ENCODE assay signal across 9 cellular contexts in the genomic region with DNA sequence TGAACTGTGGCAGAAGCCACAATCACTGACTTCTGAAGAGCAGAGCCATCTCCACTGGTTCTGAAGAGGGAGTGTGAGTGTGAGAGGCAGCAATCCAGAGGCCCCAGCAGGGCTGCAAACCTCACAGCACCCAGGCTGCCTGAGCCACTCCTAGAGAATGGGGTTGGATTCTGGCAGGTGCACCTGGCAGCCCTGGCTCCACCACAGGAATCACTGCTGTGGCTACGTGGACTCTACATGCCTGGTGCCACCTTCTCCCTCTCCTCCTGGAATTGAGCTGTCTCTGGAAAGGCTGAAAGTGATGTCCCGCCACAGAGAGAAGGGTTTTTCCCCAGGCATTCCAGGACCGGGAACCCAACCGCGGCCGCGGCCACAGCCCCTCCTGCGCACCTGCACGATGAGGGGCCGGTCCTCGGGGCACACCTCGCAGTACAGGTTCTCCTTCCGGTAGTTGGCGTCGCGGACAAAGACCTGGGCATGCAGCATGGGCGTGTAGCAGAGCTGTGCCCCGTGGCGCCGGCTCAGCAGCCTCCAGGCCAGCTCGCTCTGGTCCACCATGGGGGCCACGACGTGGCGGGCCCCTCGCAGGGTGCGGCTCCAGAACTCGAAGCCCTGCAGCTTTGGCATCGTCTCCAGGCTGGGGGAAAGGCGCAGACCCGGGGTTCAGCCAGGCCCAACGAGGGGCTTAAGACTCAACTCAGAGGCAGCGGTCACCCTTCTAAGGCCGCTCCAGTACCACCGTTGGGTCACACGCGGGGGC. TPM values are rescaled to one million over a fixed set of nuclear protein-coding genes. Genes with fewer than 3 reads are reported as not detected.
DNase-seq lines count a peak whose midpoint lies in the region; FAIRE-seq and TF ChIP-seq lines count a peak whose summit lies in the region.
"Had no signal": no experiment of that assay in that cellular context is flagged by ENCODE, and none has a peak within 500 bp of the region (broad histone marks: within the 10 kb centered on the region; RNA-seq: fewer than 3 reads in every experiment).

No MANE protein-coding gene starts in this region.

- intact Hi-C loops in prostate gland (cut with DNase I) = no loop called here

- H3K27me3 ChIP-seq in fibroblast of lung (ENCODE audit: control insufficient read depth, insufficient read depth, low read length) (no peaks in the 10 kb centered on the region), prostate gland (replicated peaks; ENCODE audit: insufficient read depth) (no peaks in the 10 kb centered on the region)

- peak overlapping the region; percentile 79 for H3K9ac ChIP-seq in fibroblast of lung (ENCODE audit: insufficient read depth, low read length)

- peaks cover 12% of the 10 kb centered on the region for H3K79me2 ChIP-seq in fibroblast of lung (ENCODE audit: control insufficient read depth, insufficient read depth, low read length)

- TF ChIP-seq POLR2A in prostate gland (IDR thresholded peaks at IDR 0.05) = no peak

- TF ChIP-seq CTCF in fibroblast of lung (conservative IDR thresholded peaks at IDR 0.05 in 1 of 2, IDR thresholded peaks at IDR 0.05 in 1 of 2; ENCODE audit: low read depth in 1 of 2, low read length in 2 of 2) (no peak), prostate gland (IDR thresholded peaks at IDR 0.05) (no peak)

- no peaks in the 10 kb centered on the region for H4K20me1 ChIP-seq in fibroblast of lung (ENCODE audit: control insufficient read depth, extremely low read depth, insufficient read depth, low read length)

- H3K9me3 ChIP-seq in fibroblast of lung (ENCODE audit: control insufficient read depth, insufficient read depth, low read depth, low read length) (no peaks in the 10 kb centered on the region), prostate gland (no peaks in the 10 kb centered on the region)

- no peak overlapping the region for H2AFZ ChIP-seq in fibroblast of lung (ENCODE audit: low read length)

- peaks cover 25% of the 10 kb centered on the region for H3K36me3 ChIP-seq in fibroblast of lung (ENCODE audit: control insufficient read depth, insufficient read depth, low read length)
- peaks cover 0 to 5% of the 10 kb centered on the region in 2 donors for H3K36me3 ChIP-seq in prostate gland

- H3K4me2 ChIP-seq in fibroblast of lung (ENCODE audit: extremely low read depth, insufficient read depth, low read length) = peak overlapping the region; percentile 97

- FAIRE-seq in RCC 7860 (lab: Jason Lieb, UNC) = no peak
- FAIRE-seq: A204.1 had no signal

- peak overlapping the region; percentile 62 for H3K27ac ChIP-seq in fibroblast of lung (ENCODE audit: insufficient read depth, low read length)
- H3K27ac ChIP-seq in prostate gland = peak overlapping the region; percentile 80 to 85
- no peak overlapping the region for H3K27ac ChIP-seq in caudate nucleus (ENCODE audit: low read depth, low read length)

- peak overlapping the region; percentile 53 to 85 (median 80) for H3K4me3 ChIP-seq in fibroblast of lung (replicated peaks in 1 of 4; ENCODE audit: control extremely low read depth in 1 of 4, insufficient read depth in 1 of 4, low read depth in 3 of 4, low read length in 4 of 4)
- peak overlapping the region; percentile 59 to 72 for H3K4me3 ChIP-seq in prostate gland

- 16% methylated on average over 22 of the region's 36 CpGs for WGBS in prostate gland

- H3K4me1 ChIP-seq in fibroblast of lung (ENCODE audit: control insufficient read depth, extremely low read depth, insufficient read depth, low read length) = no peaks in the 10 kb centered on the region
- peaks cover 20% of the 10 kb centered on the region for H3K4me1 ChIP-seq in prostate gland (replicated peaks)

- DNase-seq in DMS153 treated with DMSO at 0.1 percent for 48 hours (lab: John Stamatoyannopoulos, UW; ENCODE audit: unreplicated experiment) = peak; percentile 6
- no peak for DNase-seq in DMS153 (lab: John Stamatoyannopoulos, UW)
- peak; percentile 6 for DNase-seq in RCC 7860 (ENCODE audit: low spot score)
- DNase-seq in fibroblast of lung (ENCODE audit: low read depth in 2 of 2) = no peak
- DNase-seq in prostate gland (ENCODE audit: low spot score) = no peak
- no peak for DNase-seq in AG08395 (ENCODE audit: low spot score)
- DNase-seq in CD1c-positive myeloid dendritic cell (ENCODE audit: extremely low spot score) = no peak
- no peak for DNase-seq in caudate nucleus (lab: John Stamatoyannopoulos, UW)

RNA-seq across cellular contexts. Expression of a gene that starts 1.0 kb away (rescaled TPM):
- total RNA-seq in fibroblast of lung = 41.0 and 46.2 TPM in 2 replicates
- polyA plus RNA-seq in fibroblast of lung = 24.6 and 40.9 TPM in 2 replicates
- 31.9 and 53.3 TPM in 2 replicates for polyA plus RNA-seq in fibroblast of lung (2012)
- 21.8 and 64.3 TPM in 2 replicates for polyA minus RNA-seq in fibroblast of lung (ENCODE audit: low replicate concordance)
- total RNA-seq in prostate gland = 100 to 1,000 TPM in 1 of 2 donors, 10 to 100 TPM in 1; 95.9 to 119 TPM

RNA-seq across cellular contexts. Expression of a gene that starts 12.9 kb away (rescaled TPM):
- total RNA-seq in fibroblast of lung (67.0 and 76.6 TPM in 2 replicates), prostate gland (100 to 1,000 TPM; 163 to 182 TPM)
- polyA plus RNA-seq in fibroblast of lung = 53.3 and 86.1 TPM in 2 replicates
- polyA plus RNA-seq in fibroblast of lung (2012) = 79.8 and 124 TPM in 2 replicates
- 169 and 221 TPM in 2 replicates for polyA minus RNA-seq in fibroblast of lung (ENCODE audit: low replicate concordance)

RNA-seq across cellular contexts. Expression of a gene that starts 13.0 kb away (rescaled TPM):
- total RNA-seq in fibroblast of lung = 38.5 and 48.9 TPM in 2 replicates
- 14.1 and 14.5 TPM in 2 replicates for polyA plus RNA-seq in fibroblast of lung
- polyA plus RNA-seq in fibroblast of lung (2012) = 39.8 and 46.6 TPM in 2 replicates
- 53.6 and 71.2 TPM in 2 replicates for polyA minus RNA-seq in fibroblast of lung (ENCODE audit: low replicate concordance)
- total RNA-seq in prostate gland = 10 to 100 TPM; 48.8 to 92.7 TPM

RNA-seq across cellular contexts. Expression of a gene that starts 27.1 kb away (rescaled TPM):
- total RNA-seq in fibroblast of lung (38.3 and 43.6 TPM in 2 replicates), prostate gland (100 to 1,000 TPM; 235 to 744 TPM)
- polyA plus RNA-seq in fibroblast of lung = 34.8 and 75.3 TPM in 2 replicates
- polyA plus RNA-seq in fibroblast of lung (2012) = 48.1 and 90.1 TPM in 2 replicates
- 121 and 132 TPM in 2 replicates for polyA minus RNA-seq in fibroblast of lung (ENCODE audit: low replicate concordance)

RNA-seq across cellular contexts. Expression of a gene that starts 33.1 kb away (rescaled TPM):
- total RNA-seq in fibroblast of lung = 5.6 and 6.6 TPM in 2 replicates
- 4.3 and 4.7 TPM in 2 replicates for polyA plus RNA-seq in fibroblast of lung
- 7.5 and 8.8 TPM in 2 replicates for polyA plus RNA-seq in fibroblast of lung (2012)
- polyA minus RNA-seq in fibroblast of lung (ENCODE audit: low replicate concordance) = 19.8 and 35.6 TPM in 2 replicates
- 10 to 100 TPM; 41.8 to 93.9 TPM for total RNA-seq in prostate gland

Comparison
In these comparisons a context has a peak if more than half of its experiments do, and no peak if none do; other contexts are left out.
1. DNase-seq: peak in DMS153 treated with DMSO at 0.1 percent for 48 hours (single experiment) and RCC 7860 (single experiment); none in DMS153 (single experiment), fibroblast of lung (0 of 2), prostate gland (single experiment), AG08395 (single experiment), CD1c-positive myeloid dendritic cell (single experiment) and caudate nucleus (0 of 61).